ENCODE assay signal across 22 cellular contexts in genomic region chr15:23647001-23647295, GRCh38. TPM values are rescaled to one million over a fixed set of nuclear protein-coding genes. Genes with fewer than 3 reads are reported as not detected.
DNase-seq lines count a peak whose midpoint lies in the region; ATAC-seq and TF ChIP-seq lines count a peak whose summit lies in the region.
"Had no signal": no experiment of that assay in that cellular context is flagged by ENCODE, and none has a peak within 500 bp of the region (broad histone marks: within the 10 kb centered on the region; RNA-seq: fewer than 3 reads in every experiment).

No MANE protein-coding gene starts in this region.

- intact Hi-C loops in activated CD4-positive, alpha-beta T cell treated with anti-CD3 and anti-CD28 coated beads for 36 hours (cut with DNase I, micrococcal nuclease): loop anchor here in 1 of 2 experiments (5.0 kb wide), 1 partner anchor 1855 kb away; no protein-coding TSS in a partner anchor

- H3K36me3 Mint-ChIP-seq in WTC11: peaks cover 24% of the 10 kb centered on the region
- no peaks in the 10 kb centered on the region for H3K36me3 Mint-ChIP-seq in activated CD4-positive, alpha-beta T cell treated with anti-CD3 and anti-CD28 coated beads for 36 hours (ENCODE audit: low read depth)

- H3K27me3 ChIP-seq in parathyroid adenoma (ENCODE audit: control insufficient read depth, insufficient read depth, low read length): no peaks in the 10 kb centered on the region

- peak overlapping the region; percentile 72 for H3K4me3 Mint-ChIP-seq in WTC11
- no peak overlapping the region for H3K4me3 Mint-ChIP-seq in activated CD4-positive, alpha-beta T cell treated with anti-CD3 and anti-CD28 coated beads for 36 hours
- H3K4me3 Mint-ChIP-seq: stimulated activated naive CD8-positive, alpha-beta T cell treated with anti-CD3 and anti-CD28 coated beads, Interleukin-15, amount 100 ng/mL, for 72 hours; T-helper 2 cell treated with Interferon-gamma antibody and Interleukin-4, amounts not matched to agents 5 μg/mL and 100 μg/mL, for 36 hours had no signal

- POLR2A ChIA-PET in WTC11 (lab: Charles Lee): no interaction called here
- POLR2A ChIA-PET in activated CD4-positive, alpha-beta T cell treated with anti-CD3 and anti-CD28 coated beads for 36 hours (lab: Charles Lee): no interaction called here

- H3K27me3 Mint-ChIP-seq in WTC11 (ENCODE audit: low read depth): peaks cover 7% of the 10 kb centered on the region; the same call in 1 of the 2 replicates
- peaks cover 8% of the 10 kb centered on the region for H3K27me3 Mint-ChIP-seq in activated CD4-positive, alpha-beta T cell treated with anti-CD3 and anti-CD28 coated beads for 36 hours

- no peak for DNase-seq in WTC11 (ENCODE audit: low spot score)
- DNase-seq in H4 (ENCODE audit: low spot score): no peak
- DNase-seq in activated CD4-positive, alpha-beta T cell treated with anti-CD3 and anti-CD28 coated beads for 36 hours: no peak
- DNase-seq: activated CD4-positive, alpha-beta T cell treated with anti-CD3 and anti-CD28 coated beads for 4 hours; activated CD8-positive, alpha-beta memory T cell treated with anti-CD3 and anti-CD28 coated beads, Interleukin-2, amount 50 U/mL, for 48 hours; activated naive CD4-positive, alpha-beta T cell treated with Interleukin-2 at 50 U/mL for 16 hours; AML-193; DMS 273 treated with DMSO at 0.1 percent for 48 hours; midbrain; NCI-H1694; SHP77 treated with DMSO at 0.1 percent for 48 hours; stimulated activated CD4-positive, alpha-beta T cell treated with anti-CD3 and anti-CD28 coated beads, Interleukin-15, amount 100 ng/mL, for 24 hours; stimulated activated naive CD8-positive, alpha-beta T cell treated with anti-CD3 and anti-CD28 coated beads, Interleukin-15, amount 100 ng/mL, for 72 hours had no signal

- no peak overlapping the region for H3K4me2 ChIP-seq in parathyroid adenoma (ENCODE audit: low read length)

- peak overlapping the region; percentile 58 for H2AFZ ChIP-seq in parathyroid adenoma

- H3K9me3 ChIP-seq in ES-I3 (ENCODE audit: control insufficient read depth, insufficient read depth, low read length): no peaks in the 10 kb centered on the region
- H3K9me3 ChIP-seq in iPS-18c (ENCODE audit: control insufficient read depth, insufficient read depth, low read length): peaks cover 12% of the 10 kb centered on the region
- H3K9me3 ChIP-seq in parathyroid adenoma (ENCODE audit: control insufficient read depth, low read length): no peaks in the 10 kb centered on the region

- CTCF ChIA-PET in WTC11 (lab: Charles Lee): interaction anchor here (1.2 to 1.8 kb wide), 3 partner anchors 210 to 231 kb away, joined by 3 to 8 read pairs (median 5); no protein-coding TSS in a partner anchor
- CTCF ChIA-PET in activated CD4-positive, alpha-beta T cell treated with anti-CD3 and anti-CD28 coated beads for 36 hours (lab: Charles Lee): no interaction called here

- ATAC-seq in WTC11 (no peak), GM18858 (IDR thresholded peaks at IDR 0.05; ENCODE audit: unreplicated experiment) (no peak), GM19035 (IDR thresholded peaks at IDR 0.05; ENCODE audit: unreplicated experiment) (no peak)
- ATAC-seq in activated CD4-positive, alpha-beta T cell treated with anti-CD3 and anti-CD28 coated beads for 36 hours: no peak

- no peak overlapping the region for H3K27ac Mint-ChIP-seq in WTC11
- H3K27ac Mint-ChIP-seq in activated CD4-positive, alpha-beta T cell treated with anti-CD3 and anti-CD28 coated beads for 36 hours: no peak overlapping the region
- H3K27ac Mint-ChIP-seq: stimulated activated naive CD8-positive, alpha-beta T cell treated with anti-CD3 and anti-CD28 coated beads, Interleukin-15, amount 100 ng/mL, for 72 hours; T-helper 2 cell treated with Interferon-gamma antibody and Interleukin-4, amounts not matched to agents 5 μg/mL and 100 μg/mL, for 36 hours had no signal

- H3K36me3 ChIP-seq in ES-I3 (ENCODE audit: insufficient read depth, low read length) (no peaks in the 10 kb centered on the region), parathyroid adenoma (ENCODE audit: control insufficient read depth, insufficient read depth, low read length) (no peaks in the 10 kb centered on the region)

- H3K9me3 Mint-ChIP-seq in WTC11: peaks cover 29% of the 10 kb centered on the region
- H3K9me3 Mint-ChIP-seq in activated CD4-positive, alpha-beta T cell treated with anti-CD3 and anti-CD28 coated beads for 36 hours (ENCODE audit: low read depth): no peaks in the 10 kb centered on the region
- H3K9me3 Mint-ChIP-seq: stimulated activated naive CD8-positive, alpha-beta T cell treated with anti-CD3 and anti-CD28 coated beads, Interleukin-15, amount 100 ng/mL, for 72 hours; T-helper 2 cell treated with Interferon-gamma antibody and Interleukin-4, amounts not matched to agents 5 μg/mL and 100 μg/mL, for 36 hours had no signal

- H3K4me1 Mint-ChIP-seq in WTC11: peaks cover 19% of the 10 kb centered on the region
- no peaks in the 10 kb centered on the region for H3K4me1 Mint-ChIP-seq in activated CD4-positive, alpha-beta T cell treated with anti-CD3 and anti-CD28 coated beads for 36 hours
- H3K4me1 Mint-ChIP-seq: stimulated activated naive CD8-positive, alpha-beta T cell treated with anti-CD3 and anti-CD28 coated beads, Interleukin-15, amount 100 ng/mL, for 72 hours had no signal

- H3K27ac ChIP-seq in parathyroid adenoma: no peak overlapping the region

- H3K4me3 ChIP-seq in iPS-18c (ENCODE audit: insufficient read depth, low read depth, low read length) (peak overlapping the region; percentile 63), parathyroid adenoma (ENCODE audit: low read depth, low read length) (no peak overlapping the region)

- no peaks in the 10 kb centered on the region; the same call in 1 of the 2 replicates for H3K4me1 ChIP-seq in ES-I3 (ENCODE audit: insufficient read depth, low read length)
- no peaks in the 10 kb centered on the region for H3K4me1 ChIP-seq in parathyroid adenoma

- H3K79me2 ChIP-seq in parathyroid adenoma: no peaks in the 10 kb centered on the region

- H3K9ac ChIP-seq in ES-I3 (ENCODE audit: low read depth, low read length) (peak overlapping the region; percentile 95; the same call in 1 of the 2 replicates), parathyroid adenoma (no peak overlapping the region)

- TF ChIP-seq CTCF in WTC11 (IDR thresholded peaks at IDR 0.05) (no peak), parathyroid adenoma (IDR thresholded peaks at IDR 0.05) (no peak)

TF ChIP-seq in WTC11, 78 proteins besides CTCF, POLR2A, EP300 and RAD21 (continues in another document):
- no peak for TF ChIP-seq GTF2I (CRISPR knock-in tag; conservative IDR thresholded peaks at IDR 0.05)
- no peak for TF ChIP-seq FOXK1 (CRISPR knock-in tag; IDR thresholded peaks at IDR 0.05)
- no peak for TF ChIP-seq SOX15 (CRISPR knock-in tag; IDR thresholded peaks at IDR 0.05)
- TF ChIP-seq ZNF219 (CRISPR knock-in tag; IDR thresholded peaks at IDR 0.05; ENCODE audit: borderline replicate concordance): no peak
- no peak for TF ChIP-seq ATF1 (CRISPR knock-in tag; IDR thresholded peaks at IDR 0.05)
- TF ChIP-seq HMGA2 (CRISPR knock-in tag; IDR thresholded peaks at IDR 0.05): no peak
- TF ChIP-seq SP1 (CRISPR knock-in tag; conservative IDR thresholded peaks at IDR 0.05): no peak
- no peak for TF ChIP-seq HMGXB4 (CRISPR knock-in tag; IDR thresholded peaks at IDR 0.05)
- TF ChIP-seq USF2 (CRISPR knock-in tag; IDR thresholded peaks at IDR 0.05): no peak
- no peak for TF ChIP-seq TEAD1 (CRISPR knock-in tag; IDR thresholded peaks at IDR 0.05)
- TF ChIP-seq TCF7 (CRISPR knock-in tag; IDR thresholded peaks at IDR 0.05; ENCODE audit: low read depth): no peak
- TF ChIP-seq ZNF425 (CRISPR knock-in tag; conservative IDR thresholded peaks at IDR 0.05): no peak

RNA-seq across cellular contexts. Expression of gene MAGEL2, which starts 0.7 kb away (rescaled TPM):
- total RNA-seq in WTC11 (2021): 10.7 to 12.4 TPM (median 11.2 TPM) in 3 replicates
- 0.27 TPM in 1 of 2 replicates, not detected in the other for total RNA-seq in H4 (2014; rRNA removed; shearing (Covaris generic))
- not detected for total RNA-seq in activated CD4-positive, alpha-beta T cell treated with anti-CD3 and anti-CD28 coated beads for 36 hours
- total RNA-seq: bronchial epithelial cell, fibroblast of villous mesenchyme, NCI-H460 had no signal

RNA-seq across cellular contexts. Expression of gene NDN, which starts 40.2 kb away (rescaled TPM):
- total RNA-seq in WTC11 (2021): 40.0 to 49.7 TPM (median 45.1 TPM) in 3 replicates
- 0.33 and 1.3 TPM in 2 replicates for total RNA-seq in H4 (2014; rRNA removed; shearing (Covaris generic))
- 1 to 10 TPM; 1.2 to 1.9 TPM for total RNA-seq in activated CD4-positive, alpha-beta T cell treated with anti-CD3 and anti-CD28 coated beads for 36 hours

Comparison
In these comparisons a context has a peak if more than half of its experiments do, and no peak if none do; other contexts are left out.
1. RNA of gene NDN, which starts 40.2 kb away (total RNA-seq): 40.0 to 49.7 TPM in WTC11; 1.2 to 1.9 TPM in activated CD4-positive, alpha-beta T cell treated with anti-CD3 and anti-CD28 coated beads for 36 hours and 0.33 to 1.3 TPM in H4; every median in the first group is over 10 times any median in the second.